Comparison of ENCODE assay signal across 1 cellular context in the genomic region with DNA sequence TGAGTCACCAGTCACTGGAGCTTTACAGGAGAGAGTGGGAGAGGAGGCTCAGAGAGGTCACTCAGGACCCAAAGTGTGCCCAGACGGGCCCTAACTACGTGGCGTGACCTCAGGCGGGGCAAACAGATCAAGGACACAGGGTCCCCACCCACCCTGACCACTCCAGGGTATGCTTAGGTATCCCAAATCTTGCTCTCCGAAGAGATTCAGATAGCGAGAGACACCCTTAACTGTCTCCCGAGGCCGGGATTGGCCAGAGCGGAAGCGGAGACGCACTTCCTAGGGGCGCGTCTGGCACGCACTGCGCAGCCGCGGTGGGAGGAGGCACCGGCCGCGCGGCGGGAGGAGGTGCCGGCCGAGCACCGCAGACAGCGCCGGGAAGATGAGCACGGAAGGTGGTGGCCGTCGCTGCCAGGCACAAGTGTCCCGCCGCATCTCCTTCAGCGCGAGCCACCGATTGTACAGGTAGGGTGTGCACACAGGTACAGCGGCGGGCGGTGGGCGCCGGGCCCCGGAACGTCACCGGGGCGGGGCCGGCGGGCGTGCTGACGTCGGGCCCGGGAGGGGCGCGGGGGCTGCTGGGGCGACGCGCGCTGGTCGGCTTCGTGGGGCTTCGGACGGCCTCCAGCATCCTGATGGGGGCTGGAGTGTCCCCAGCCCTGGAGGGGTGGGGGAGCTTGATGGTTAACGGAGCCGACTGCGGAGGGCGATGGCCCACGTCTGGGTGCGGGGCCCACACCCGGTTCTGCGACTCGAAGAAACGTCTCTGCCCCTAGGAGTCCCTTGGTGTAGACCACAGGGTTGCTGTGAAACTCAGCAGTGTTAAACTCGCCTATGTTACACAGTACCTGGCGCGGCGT.
TF ChIP-seq lines count a peak whose summit lies in the region.

A gene (plus strand): TSS at position 367 of the 860 bp plus-strand sequence. CDS start 16 bp downstream, at position 383.

TF ChIP-seq in K562, 482 proteins besides CTCF, POLR2A, EP300 and RAD21 (continued from another document and continues in another):
- TF ChIP-seq, protein P1, sequence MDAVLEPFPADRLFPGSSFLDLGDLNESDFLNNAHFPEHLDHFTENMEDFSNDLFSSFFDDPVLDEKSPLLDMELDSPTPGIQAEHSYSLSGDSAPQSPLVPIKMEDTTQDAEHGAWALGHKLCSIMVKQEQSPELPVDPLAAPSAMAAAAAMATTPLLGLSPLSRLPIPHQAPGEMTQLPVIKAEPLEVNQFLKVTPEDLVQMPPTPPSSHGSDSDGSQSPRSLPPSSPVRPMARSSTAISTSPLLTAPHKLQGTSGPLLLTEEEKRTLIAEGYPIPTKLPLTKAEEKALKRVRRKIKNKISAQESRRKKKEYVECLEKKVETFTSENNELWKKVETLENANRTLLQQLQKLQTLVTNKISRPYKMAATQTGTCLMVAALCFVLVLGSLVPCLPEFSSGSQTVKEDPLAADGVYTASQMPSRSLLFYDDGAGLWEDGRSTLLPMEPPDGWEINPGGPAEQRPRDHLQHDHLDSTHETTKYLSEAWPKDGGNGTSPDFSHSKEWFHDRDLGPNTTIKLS (IDR thresholded peaks at IDR 0.05; ENCODE audit: borderline replicate concordance, low read depth) = peak; percentile 62; the same call in 1 of the 2 replicates
- TF ChIP-seq SIRT6 (IDR thresholded peaks at IDR 0.05; ENCODE audit: low read depth, low read length) = no peak
- TF ChIP-seq ZNF311 (CRISPR knock-in tag; IDR thresholded peaks at IDR 0.05) = no peak
- TF ChIP-seq ZNF3 (CRISPR knock-in tag; IDR thresholded peaks at IDR 0.05) = no peak
- TF ChIP-seq ETV1 (tag; conservative IDR thresholded peaks at IDR 0.05; ENCODE audit: low read depth) = peak; percentile 67
- peak; percentile 87 for TF ChIP-seq ZFX (CRISPR knock-in tag; IDR thresholded peaks at IDR 0.05)
- peak in 1 of 2 experiments; percentile 19; a peak in 1 of 3 replicates for TF ChIP-seq CBX3 (IDR thresholded peaks at IDR 0.05; ENCODE audit: borderline replicate concordance in 1 of 2, low read length in 2 of 2)
- no peak for TF ChIP-seq MCM7 (IDR thresholded peaks at IDR 0.05)
- no peak for TF ChIP-seq ZNF274 (IDR thresholded peaks at IDR 0.05; ENCODE audit: borderline replicate concordance, low read depth, low read length)
- TF ChIP-seq TSC22D4 (tag; IDR thresholded peaks at IDR 0.05) = no peak
- no peak for TF ChIP-seq NR2C1 (IDR thresholded peaks at IDR 0.05)
- TF ChIP-seq NR2C1 (tag; IDR thresholded peaks at IDR 0.05) = no peak
- no peak for TF ChIP-seq ZNF561 (CRISPR knock-in tag; conservative IDR thresholded peaks at IDR 0.05)
- no peak for TF ChIP-seq GTF2E2 (tag; IDR thresholded peaks at IDR 0.05)
- no peak for TF ChIP-seq CBX5 (IDR thresholded peaks at IDR 0.05; ENCODE audit: borderline replicate concordance, low read depth)
- TF ChIP-seq ZNF263 (CRISPR knock-in tag; IDR thresholded peaks at IDR 0.05; ENCODE audit: borderline replicate concordance) = peak; percentile 94
- TF ChIP-seq RBM25 (IDR thresholded peaks at IDR 0.05; ENCODE audit: low read depth, low read length, severe bottlenecking) = no peak
- TF ChIP-seq, protein P2, sequence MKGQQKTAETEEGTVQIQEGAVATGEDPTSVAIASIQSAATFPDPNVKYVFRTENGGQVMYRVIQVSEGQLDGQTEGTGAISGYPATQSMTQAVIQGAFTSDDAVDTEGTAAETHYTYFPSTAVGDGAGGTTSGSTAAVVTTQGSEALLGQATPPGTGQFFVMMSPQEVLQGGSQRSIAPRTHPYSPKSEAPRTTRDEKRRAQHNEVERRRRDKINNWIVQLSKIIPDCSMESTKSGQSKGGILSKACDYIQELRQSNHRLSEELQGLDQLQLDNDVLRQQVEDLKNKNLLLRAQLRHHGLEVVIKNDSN (CRISPR knock-in tag; IDR thresholded peaks at IDR 0.05) = no peak
- no peak for TF ChIP-seq SRSF7 (optimal IDR thresholded peaks at IDR 0.05; ENCODE audit: low read depth, low read length)
- TF ChIP-seq, protein P3, sequence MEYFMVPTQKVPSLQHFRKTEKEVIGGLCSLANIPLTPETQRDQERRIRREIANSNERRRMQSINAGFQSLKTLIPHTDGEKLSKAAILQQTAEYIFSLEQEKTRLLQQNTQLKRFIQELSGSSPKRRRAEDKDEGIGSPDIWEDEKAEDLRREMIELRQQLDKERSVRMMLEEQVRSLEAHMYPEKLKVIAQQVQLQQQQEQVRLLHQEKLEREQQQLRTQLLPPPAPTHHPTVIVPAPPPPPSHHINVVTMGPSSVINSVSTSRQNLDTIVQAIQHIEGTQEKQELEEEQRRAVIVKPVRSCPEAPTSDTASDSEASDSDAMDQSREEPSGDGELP (CRISPR knock-in tag; IDR thresholded peaks at IDR 0.05; ENCODE audit: borderline replicate concordance) = peak; percentile 25; the same call in 1 of the 2 replicates
- TF ChIP-seq KDM1A (IDR thresholded peaks at IDR 0.05) = peak; percentile 30 to 38; a peak in 2 of 4 replicates
- no peak for TF ChIP-seq RBM39 (optimal IDR thresholded peaks at IDR 0.05; ENCODE audit: low read depth, low read length)
- 0 out of 2 replicates have a peak, but pooled peaks have one; percentile 24 for TF ChIP-seq CEBPG (CRISPR knock-in tag; IDR thresholded peaks at IDR 0.05)
- no peak for TF ChIP-seq CEBPG (tag; conservative IDR thresholded peaks at IDR 0.05 in 1 of 2, IDR thresholded peaks at IDR 0.05 in 1 of 2)
- no peak for TF ChIP-seq ZNF764 (CRISPR knock-in tag; IDR thresholded peaks at IDR 0.05; ENCODE audit: low read depth)
- peak; percentile 94 for TF ChIP-seq POLR2G (IDR thresholded peaks at IDR 0.05; ENCODE audit: low read depth, low read length)
- TF ChIP-seq HNRNPH1 (optimal IDR thresholded peaks at IDR 0.05; ENCODE audit: low read depth, low read length) = no peak
- TF ChIP-seq MCM5 (IDR thresholded peaks at IDR 0.05; ENCODE audit: low read depth) = no peak
- no peak for TF ChIP-seq SOX6 (IDR thresholded peaks at IDR 0.05)
- TF ChIP-seq FOXP1 (CRISPR knock-in tag; IDR thresholded peaks at IDR 0.05) = no peak
- TF ChIP-seq CREB1 (IDR thresholded peaks at IDR 0.05) = peak; percentile 80
- TF ChIP-seq CREB1 (CRISPR knock-in tag; IDR thresholded peaks at IDR 0.05) = peak; percentile 82
- no peak for TF ChIP-seq CREBBP (IDR thresholded peaks at IDR 0.05; ENCODE audit: low read depth, low read length)
- TF ChIP-seq YY1 (IDR thresholded peaks at IDR 0.05; ENCODE audit: borderline replicate concordance in 1 of 3, control insufficient read depth in 1 of 3, extremely low read depth in 1 of 3, insufficient read depth in 3 of 3, insufficient read length in 1 of 3, insufficient replicate concordance in 2 of 3, low read depth in 1 of 3, low read length in 2 of 3) = peak in 2 of 3 experiments; percentile 9 to 41
- TF ChIP-seq FIP1L1 (IDR thresholded peaks at IDR 0.05; ENCODE audit: low read depth, low read length, poor library complexity, severe bottlenecking) = no peak
- TF ChIP-seq RFX7 (CRISPR knock-in tag; IDR thresholded peaks at IDR 0.05) = no peak
- TF ChIP-seq, protein P4, sequence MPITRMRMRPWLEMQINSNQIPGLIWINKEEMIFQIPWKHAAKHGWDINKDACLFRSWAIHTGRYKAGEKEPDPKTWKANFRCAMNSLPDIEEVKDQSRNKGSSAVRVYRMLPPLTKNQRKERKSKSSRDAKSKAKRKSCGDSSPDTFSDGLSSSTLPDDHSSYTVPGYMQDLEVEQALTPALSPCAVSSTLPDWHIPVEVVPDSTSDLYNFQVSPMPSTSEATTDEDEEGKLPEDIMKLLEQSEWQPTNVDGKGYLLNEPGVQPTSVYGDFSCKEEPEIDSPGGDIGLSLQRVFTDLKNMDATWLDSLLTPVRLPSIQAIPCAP (CRISPR knock-in tag; IDR thresholded peaks at IDR 0.05; ENCODE audit: borderline replicate concordance) = no peak
- peak; percentile 95 for TF ChIP-seq CTBP1 (IDR thresholded peaks at IDR 0.05; ENCODE audit: borderline replicate concordance)
- TF ChIP-seq PTRF (tag; IDR thresholded peaks at IDR 0.05) = no peak
- TF ChIP-seq HIVEP1 (CRISPR knock-in tag; IDR thresholded peaks at IDR 0.05) = no peak
- TF ChIP-seq ZNF41 (CRISPR knock-in tag; conservative IDR thresholded peaks at IDR 0.05) = 0 out of 2 replicates have a peak, but pooled peaks have one; percentile 18
- TF ChIP-seq ZKSCAN8 (CRISPR knock-in tag; IDR thresholded peaks at IDR 0.05) = no peak
- TF ChIP-seq JUN (IDR thresholded peaks at IDR 0.05; ENCODE audit: borderline replicate concordance, low read depth, low read length) = no peak
- TF ChIP-seq JUN (CRISPR knock-in tag; IDR thresholded peaks at IDR 0.05; ENCODE audit: borderline replicate concordance) = peak; percentile 25; the same call in 1 of the 2 replicates
- TF ChIP-seq, protein P5, sequence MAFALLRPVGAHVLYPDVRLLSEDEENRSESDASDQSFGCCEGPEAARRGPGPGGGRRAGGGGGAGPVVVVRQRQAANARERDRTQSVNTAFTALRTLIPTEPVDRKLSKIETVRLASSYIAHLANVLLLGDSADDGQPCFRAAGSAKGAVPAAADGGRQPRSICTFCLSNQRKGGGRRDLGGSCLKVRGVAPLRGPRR (CRISPR knock-in tag; IDR thresholded peaks at IDR 0.05) = no peak
- TF ChIP-seq, protein P6, sequence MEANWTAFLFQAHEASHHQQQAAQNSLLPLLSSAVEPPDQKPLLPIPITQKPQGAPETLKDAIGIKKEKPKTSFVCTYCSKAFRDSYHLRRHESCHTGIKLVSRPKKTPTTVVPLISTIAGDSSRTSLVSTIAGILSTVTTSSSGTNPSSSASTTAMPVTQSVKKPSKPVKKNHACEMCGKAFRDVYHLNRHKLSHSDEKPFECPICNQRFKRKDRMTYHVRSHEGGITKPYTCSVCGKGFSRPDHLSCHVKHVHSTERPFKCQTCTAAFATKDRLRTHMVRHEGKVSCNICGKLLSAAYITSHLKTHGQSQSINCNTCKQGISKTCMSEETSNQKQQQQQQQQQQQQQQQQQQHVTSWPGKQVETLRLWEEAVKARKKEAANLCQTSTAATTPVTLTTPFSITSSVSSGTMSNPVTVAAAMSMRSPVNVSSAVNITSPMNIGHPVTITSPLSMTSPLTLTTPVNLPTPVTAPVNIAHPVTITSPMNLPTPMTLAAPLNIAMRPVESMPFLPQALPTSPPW (CRISPR knock-in tag; IDR thresholded peaks at IDR 0.05) = peak; percentile 96
- TF ChIP-seq RAD51 (IDR thresholded peaks at IDR 0.05; ENCODE audit: borderline replicate concordance, low read depth) = no peak
- peak; percentile 47 for TF ChIP-seq ZFP36 (IDR thresholded peaks at IDR 0.05; ENCODE audit: low read depth, low read length, partially characterized antibody)
- TF ChIP-seq ZNF785 (CRISPR knock-in tag; IDR thresholded peaks at IDR 0.05) = no peak
- no peak for TF ChIP-seq RFX1 (IDR thresholded peaks at IDR 0.05)
- TF ChIP-seq, protein P7, sequence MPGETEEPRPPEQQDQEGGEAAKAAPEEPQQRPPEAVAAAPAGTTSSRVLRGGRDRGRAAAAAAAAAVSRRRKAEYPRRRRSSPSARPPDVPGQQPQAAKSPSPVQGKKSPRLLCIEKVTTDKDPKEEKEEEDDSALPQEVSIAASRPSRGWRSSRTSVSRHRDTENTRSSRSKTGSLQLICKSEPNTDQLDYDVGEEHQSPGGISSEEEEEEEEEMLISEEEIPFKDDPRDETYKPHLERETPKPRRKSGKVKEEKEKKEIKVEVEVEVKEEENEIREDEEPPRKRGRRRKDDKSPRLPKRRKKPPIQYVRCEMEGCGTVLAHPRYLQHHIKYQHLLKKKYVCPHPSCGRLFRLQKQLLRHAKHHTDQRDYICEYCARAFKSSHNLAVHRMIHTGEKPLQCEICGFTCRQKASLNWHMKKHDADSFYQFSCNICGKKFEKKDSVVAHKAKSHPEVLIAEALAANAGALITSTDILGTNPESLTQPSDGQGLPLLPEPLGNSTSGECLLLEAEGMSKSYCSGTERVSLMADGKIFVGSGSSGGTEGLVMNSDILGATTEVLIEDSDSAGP (CRISPR knock-in tag; IDR thresholded peaks at IDR 0.05) = no peak
- TF ChIP-seq CEBPB (tag; IDR thresholded peaks at IDR 0.05) = peak; percentile 11; the same call in 1 of the 2 replicates
- TF ChIP-seq, protein P8, sequence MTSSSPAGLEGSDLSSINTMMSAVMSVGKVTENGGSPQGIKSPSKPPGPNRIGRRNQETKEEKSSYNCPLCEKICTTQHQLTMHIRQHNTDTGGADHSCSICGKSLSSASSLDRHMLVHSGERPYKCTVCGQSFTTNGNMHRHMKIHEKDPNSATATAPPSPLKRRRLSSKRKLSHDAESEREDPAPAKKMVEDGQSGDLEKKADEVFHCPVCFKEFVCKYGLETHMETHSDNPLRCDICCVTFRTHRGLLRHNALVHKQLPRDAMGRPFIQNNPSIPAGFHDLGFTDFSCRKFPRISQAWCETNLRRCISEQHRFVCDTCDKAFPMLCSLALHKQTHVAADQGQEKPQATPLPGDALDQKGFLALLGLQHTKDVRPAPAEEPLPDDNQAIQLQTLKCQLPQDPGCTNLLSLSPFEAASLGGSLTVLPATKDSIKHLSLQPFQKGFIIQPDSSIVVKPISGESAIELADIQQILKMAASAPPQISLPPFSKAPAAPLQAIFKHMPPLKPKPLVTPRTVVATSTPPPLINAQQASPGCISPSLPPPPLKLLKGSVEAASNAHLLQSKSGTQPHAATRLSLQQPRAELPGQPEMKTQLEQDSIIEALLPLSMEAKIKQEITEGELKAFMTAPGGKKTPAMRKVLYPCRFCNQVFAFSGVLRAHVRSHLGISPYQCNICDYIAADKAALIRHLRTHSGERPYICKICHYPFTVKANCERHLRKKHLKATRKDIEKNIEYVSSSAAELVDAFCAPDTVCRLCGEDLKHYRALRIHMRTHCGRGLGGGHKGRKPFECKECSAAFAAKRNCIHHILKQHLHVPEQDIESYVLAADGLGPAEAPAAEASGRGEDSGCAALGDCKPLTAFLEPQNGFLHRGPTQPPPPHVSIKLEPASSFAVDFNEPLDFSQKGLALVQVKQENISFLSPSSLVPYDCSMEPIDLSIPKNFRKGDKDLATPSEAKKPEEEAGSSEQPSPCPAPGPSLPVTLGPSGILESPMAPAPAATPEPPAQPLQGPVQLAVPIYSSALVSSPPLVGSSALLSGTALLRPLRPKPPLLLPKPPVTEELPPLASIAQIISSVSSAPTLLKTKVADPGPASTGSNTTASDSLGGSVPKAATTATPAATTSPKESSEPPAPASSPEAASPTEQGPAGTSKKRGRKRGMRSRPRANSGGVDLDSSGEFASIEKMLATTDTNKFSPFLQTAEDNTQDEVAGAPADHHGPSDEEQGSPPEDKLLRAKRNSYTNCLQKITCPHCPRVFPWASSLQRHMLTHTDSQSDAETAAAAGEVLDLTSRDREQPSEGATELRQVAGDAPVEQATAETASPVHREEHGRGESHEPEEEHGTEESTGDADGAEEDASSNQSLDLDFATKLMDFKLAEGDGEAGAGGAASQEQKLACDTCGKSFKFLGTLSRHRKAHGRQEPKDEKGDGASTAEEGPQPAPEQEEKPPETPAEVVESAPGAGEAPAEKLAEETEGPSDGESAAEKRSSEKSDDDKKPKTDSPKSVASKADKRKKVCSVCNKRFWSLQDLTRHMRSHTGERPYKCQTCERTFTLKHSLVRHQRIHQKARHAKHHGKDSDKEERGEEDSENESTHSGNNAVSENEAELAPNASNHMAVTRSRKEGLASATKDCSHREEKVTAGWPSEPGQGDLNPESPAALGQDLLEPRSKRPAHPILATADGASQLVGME (CRISPR knock-in tag; IDR thresholded peaks at IDR 0.05) = 0 out of 2 replicates have a peak, but pooled peaks have one; percentile 9
- TF ChIP-seq ZKSCAN1 (IDR thresholded peaks at IDR 0.05; ENCODE audit: low read depth, low read length) = no peak
- TF ChIP-seq KLF1 (tag; IDR thresholded peaks at IDR 0.05) = peak; percentile 74
- TF ChIP-seq DACH1 (IDR thresholded peaks at IDR 0.05; ENCODE audit: partially characterized antibody) = no peak
- TF ChIP-seq SREBF1 (IDR thresholded peaks at IDR 0.05; ENCODE audit: borderline replicate concordance, low read depth, low read length) = no peak
